21 cellular contexts compared by ENCODE assay signal in the genomic region with DNA sequence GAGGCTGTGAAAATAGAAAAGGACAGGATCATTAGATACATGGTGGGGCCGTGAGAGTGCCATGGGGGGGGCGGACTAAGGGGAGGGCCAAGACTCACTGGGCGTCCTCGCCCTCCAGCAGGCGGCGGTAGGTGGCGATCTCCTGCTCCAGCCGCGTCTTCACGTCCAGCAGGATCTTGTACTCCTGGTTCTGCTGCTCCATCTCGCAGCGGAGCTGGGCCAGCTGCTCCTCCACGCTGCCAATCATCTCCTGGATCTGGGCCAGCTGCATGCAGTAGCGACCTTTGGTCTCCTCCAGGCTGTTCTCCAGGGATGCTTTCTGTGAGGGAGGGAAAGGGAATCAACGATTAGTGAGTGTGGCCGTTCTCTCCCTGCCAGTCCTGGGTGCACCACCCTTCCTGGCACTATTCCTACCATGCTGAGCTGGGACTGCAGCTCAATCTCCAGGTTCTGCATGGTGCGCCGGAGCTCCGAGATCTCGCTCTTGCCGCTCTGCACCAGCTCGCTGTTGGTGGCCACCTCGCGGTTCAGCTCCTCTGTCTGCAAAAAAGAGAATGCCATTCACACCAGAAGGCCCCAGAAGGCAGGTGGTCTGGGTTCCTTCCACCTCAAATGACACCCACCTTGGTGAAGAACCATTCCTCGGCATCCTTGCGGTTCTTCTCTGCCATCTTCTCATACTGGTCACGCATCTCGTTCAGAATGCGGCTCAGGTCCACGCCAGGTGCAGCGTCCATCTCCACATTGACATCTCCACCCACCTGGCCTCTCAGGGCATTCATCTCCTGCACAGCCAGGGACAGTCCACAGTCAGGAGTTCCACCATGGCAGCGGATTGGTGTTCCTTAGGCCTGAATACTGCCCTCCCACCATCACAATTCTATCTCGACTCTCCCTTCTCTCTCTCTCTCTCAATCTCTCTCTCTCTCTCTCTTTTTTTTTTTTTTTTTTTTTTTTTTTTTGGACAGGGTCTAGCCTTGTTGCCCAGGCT. TPM values are rescaled to one million over a fixed set of nuclear protein-coding genes. Genes with fewer than 3 reads are reported as not detected.
DNase-seq lines count a peak whose midpoint lies in the region; ATAC-seq, FAIRE-seq and TF ChIP-seq lines count a peak whose summit lies in the region.
"Had no signal": no experiment of that assay in that cellular context is flagged by ENCODE, and none has a peak within 500 bp of the region (broad histone marks: within the 10 kb centered on the region; RNA-seq: fewer than 3 reads in every experiment).

No MANE protein-coding gene starts in this region.

- H3K36me3 ChIP-seq in HEK293 (ENCODE audit: control insufficient read depth in 2 of 2, insufficient read depth in 1 of 2, low read length in 2 of 2) = no peaks in the 10 kb centered on the region
- no peaks in the 10 kb centered on the region for H3K36me3 ChIP-seq in Peyer's patch
- no peaks in the 10 kb centered on the region for H3K36me3 ChIP-seq in small intestine (ENCODE audit: control insufficient read depth in 2 of 2, insufficient read depth in 2 of 2, low read length in 2 of 2)
- no peaks in the 10 kb centered on the region for H3K36me3 ChIP-seq in spleen
- H3K36me3 ChIP-seq: BLaER1, left ventricle myocardium inferior had no signal

- H3K4me1 ChIP-seq in HEK293 (ENCODE audit: control insufficient read depth, insufficient read depth, low read length) (no peaks in the 10 kb centered on the region; the same call in 1 of the 2 replicates), Peyer's patch (peaks cover 0 to 16% (median 0%) of the 10 kb centered on the region in 4 donors), small intestine (ENCODE audit: control insufficient read depth in 2 of 2, insufficient read depth in 1 of 2, low read depth in 1 of 2, low read length in 1 of 2) (peaks cover 0 to 2% of the 10 kb centered on the region in 2 donors), spleen (peaks cover 0 to 9% (median 2%) of the 10 kb centered on the region in 6 donors)
- H3K4me1 ChIP-seq: BLaER1, left ventricle myocardium inferior had no signal

- CTCF ChIA-PET in HEK293 (lab: Yijun Ruan, JAX) = interaction anchor here (1.6 to 3.2 kb wide), 4 partner anchors 12 to 79 kb away, joined by 6 to 40 read pairs (median 9); no protein-coding TSS in a partner anchor

- TF ChIP-seq POLR2A in Peyer's patch (IDR thresholded peaks at IDR 0.05) = peak in 1 of 2 donors; percentile 16
- no peak for TF ChIP-seq POLR2A in spleen (IDR thresholded peaks at IDR 0.05)

- POLR2A ChIA-PET in HEK293 (lab: Yijun Ruan, JAX) = no interaction called here

- no peak overlapping the region for H3K27ac Mint-ChIP-seq in stimulated activated naive B cell treated with anti-CD40 and anti-IgM and Interleukin-4, amounts not matched to agents 10 μg/mL and 1 μg/mL and 100 μg/mL, for 72 hours

- H3K36me3 Mint-ChIP-seq in stimulated activated naive B cell treated with anti-CD40 and anti-IgM and Interleukin-4, amounts not matched to agents 10 μg/mL and 1 μg/mL and 100 μg/mL, for 72 hours = no peaks in the 10 kb centered on the region

- no peaks in the 10 kb centered on the region for H3K9me3 Mint-ChIP-seq in stimulated activated naive B cell treated with anti-CD40 and anti-IgM and Interleukin-4, amounts not matched to agents 10 μg/mL and 1 μg/mL and 100 μg/mL, for 72 hours

- intact Hi-C loops in spleen (cut with DNase I; ENCODE audit: low total_unique reads) = no loop called here

- no peak for TF ChIP-seq CTCF in HEK293 (tag by site-specific recombination; IDR thresholded peaks at IDR 0.05)
- peak in 4 of 6 experiments; percentile 13 to 56 (median 50) for TF ChIP-seq CTCF in Peyer's patch (IDR thresholded peaks at IDR 0.05)
- no peak for TF ChIP-seq CTCF in spleen (IDR thresholded peaks at IDR 0.05 in 8 of 11, conservative IDR thresholded peaks at IDR 0.05 in 3 of 11)

- no peaks in the 10 kb centered on the region for H3K9me3 ChIP-seq in HEK293 (ENCODE audit: control insufficient read depth, insufficient read depth, low read depth, low read length)
- H3K9me3 ChIP-seq in Peyer's patch = no peaks in the 10 kb centered on the region
- H3K9me3 ChIP-seq in small intestine (ENCODE audit: control insufficient read depth, low read depth) = no peaks in the 10 kb centered on the region
- no peaks in the 10 kb centered on the region for H3K9me3 ChIP-seq in spleen
- H3K9me3 ChIP-seq: BLaER1, left ventricle myocardium inferior had no signal

- H3K27me3 ChIP-seq in Peyer's patch = no peaks in the 10 kb centered on the region
- H3K27me3 ChIP-seq in small intestine (ENCODE audit: control insufficient read depth in 2 of 2, insufficient read depth in 2 of 2, low read length in 2 of 2) = no peaks in the 10 kb centered on the region
- H3K27me3 ChIP-seq in spleen (replicated peaks in 1 of 7) = peaks cover 0 to 51% (median 0%) of the 10 kb centered on the region in 7 donors
- H3K27me3 ChIP-seq: BLaER1 had no signal

- H3K27ac ChIP-seq in HEK293 (ENCODE audit: extremely low read depth, low read depth, low read length) = no peak overlapping the region
- H3K27ac ChIP-seq in Peyer's patch = peak overlapping the region in 1 of 4 donors; percentile 42
- H3K27ac ChIP-seq in epithelial cell of prostate = peak overlapping the region; percentile 98
- no peak overlapping the region for H3K27ac ChIP-seq in small intestine (ENCODE audit: low read depth in 1 of 2, low read length in 1 of 2)
- H3K27ac ChIP-seq in spleen = no peak overlapping the region
- H3K27ac ChIP-seq: BLaER1, left ventricle myocardium inferior had no signal

- 29 to 64% (median 52%) methylated on average over 33 of the region's 33 CpGs for WGBS in small intestine, 3 donors
- 80 to 91% (median 86%) methylated on average over 33 of the region's 33 CpGs for WGBS in spleen, 5 donors

- no peak for FAIRE-seq in small intestine (lab: Jason Lieb, UNC)
- FAIRE-seq: GM12892 had no signal

- no peaks in the 10 kb centered on the region for H3K4me1 Mint-ChIP-seq in stimulated activated naive B cell treated with anti-CD40 and anti-IgM and Interleukin-4, amounts not matched to agents 10 μg/mL and 1 μg/mL and 100 μg/mL, for 72 hours

- peaks cover 48 to 59% of the 10 kb centered on the region in 2 donors for H3K27me3 Mint-ChIP-seq in stimulated activated naive B cell treated with anti-CD40 and anti-IgM and Interleukin-4, amounts not matched to agents 10 μg/mL and 1 μg/mL and 100 μg/mL, for 72 hours

- no peak for ATAC-seq in stimulated activated naive B cell treated with anti-CD40 and anti-IgM and Interleukin-4, amounts not matched to agents 10 μg/mL and 1 μg/mL and 100 μg/mL, for 72 hours (replicated peaks)
- ATAC-seq in SK-N-SH treated with all-trans-retinoic acid at 6 μM for 48 hours = no peak
- ATAC-seq: esophagus mucosa, Right ventricle myocardium inferior had no signal

- peak in 2 of 3 donors; percentile 89 to 90 for DNase-seq in Peyer's patch
- DNase-seq in epithelial cell of prostate (ENCODE audit: low read depth, low spot score) = peak; percentile 27
- peak; percentile 96 for DNase-seq in small intestine
- no peak for DNase-seq in spleen
- no peak for DNase-seq in stimulated activated naive B cell treated with anti-CD40 and anti-IgM and Interleukin-4, amounts not matched to agents 10 μg/mL and 1 μg/mL and 100 μg/mL, for 72 hours
- DNase-seq: activated naive CD4-positive, alpha-beta T cell treated with Interleukin-2 at 50 U/mL for 16 hours; DMS153; Kasumi-1; left ventricle myocardium inferior; NCI-H1694; NCI-H446 treated with DMSO at 0.1 percent for 48 hours; stimulated activated CD4-positive, alpha-beta T cell treated with anti-CD3 and anti-CD28 coated beads, Interleukin-4, amount 100 ng/mL, for 24 hours; T-helper 1 cell had no signal

- no peak overlapping the region for H3K4me3 ChIP-seq in HEK293 (ENCODE audit: low read depth, low read length)
- H3K4me3 ChIP-seq in Peyer's patch = no peak overlapping the region
- H3K4me3 ChIP-seq in small intestine (ENCODE audit: low read depth in 1 of 2, low read length in 2 of 2) = no peak overlapping the region
- no peak overlapping the region for H3K4me3 ChIP-seq in spleen
- H3K4me3 ChIP-seq: BLaER1, left ventricle myocardium inferior had no signal

- H3K4me3 Mint-ChIP-seq in stimulated activated naive B cell treated with anti-CD40 and anti-IgM and Interleukin-4, amounts not matched to agents 10 μg/mL and 1 μg/mL and 100 μg/mL, for 72 hours = no peak overlapping the region

TF ChIP-seq in HEK293, 187 proteins besides CTCF, POLR2A, EP300 and RAD21:
- TF ChIP-seq ZNF596 (tag by site-specific recombination; IDR thresholded peaks at IDR 0.05) = peak; percentile 67; the same call in 1 of the 2 replicates
- TF ChIP-seq ZNF223 (tag by site-specific recombination; IDR thresholded peaks at IDR 0.05) = no peak
- TF ChIP-seq ZNF394 (tag by site-specific recombination; IDR thresholded peaks at IDR 0.05; ENCODE audit: borderline replicate concordance) = peak; percentile 35; the same call in 1 of the 2 replicates
TF ChIP-seq in HEK293: peak in this region for 2.

RNA-seq across cellular contexts. Expression of a gene that starts 3.3 kb away (rescaled TPM):
- total RNA-seq in Peyer's patch (1 to 10 TPM; 3.4 to 8.9 (median 6.3) TPM), spleen (under 1 TPM in 1 of 7 donors, not detected in 6; 0.79 TPM)
- polyA plus RNA-seq in small intestine (1 to 10 TPM in 2 of 3 donors, under 1 TPM in 1; 0.33 to 2.2 (median 1.1) TPM), spleen (under 1 TPM; 0.06 to 0.17 (median 0.16) TPM)
- total RNA-seq: dermis microvascular lymphatic vessel endothelial cell, left ventricle myocardium inferior, osteocyte, Right ventricle myocardium inferior had no signal

RNA-seq across cellular contexts. Expression of a gene that starts 11.6 kb away (rescaled TPM):
- total RNA-seq in Peyer's patch (not detected), spleen (not detected)
- polyA plus RNA-seq in small intestine (under 1 TPM in 1 of 3 donors, not detected in 2; 0.15 TPM), spleen (not detected)
- total RNA-seq: dermis microvascular lymphatic vessel endothelial cell, left ventricle myocardium inferior, Right ventricle myocardium inferior had no signal

RNA-seq across cellular contexts. Expression of a gene that starts 29.1 kb away (rescaled TPM):
- not detected for total RNA-seq in Peyer's patch
- under 1 TPM in 1 of 3 donors, not detected in 2; 0.25 TPM for polyA plus RNA-seq in small intestine
- total RNA-seq in spleen = not detected
- under 1 TPM in 2 of 3 donors, not detected in 1; 0.07 to 0.19 TPM for polyA plus RNA-seq in spleen
- total RNA-seq: dermis microvascular lymphatic vessel endothelial cell, left ventricle myocardium inferior, Right ventricle myocardium inferior had no signal

RNA-seq across cellular contexts. Expression of a gene that starts 40.9 kb away (rescaled TPM):
- total RNA-seq in Peyer's patch (1 to 10 TPM in 1 of 4 donors, not detected in 3; 2.7 TPM), spleen (1 to 10 TPM in 1 of 7 donors, not detected in 6; 1.2 TPM)
- polyA plus RNA-seq in small intestine (1 to 10 TPM in 2 of 3 donors, not detected in 1; 1.8 to 2.4 TPM), spleen (under 1 TPM in 2 of 3 donors, not detected in 1; 0.58 to 0.70 TPM)
- total RNA-seq: left ventricle myocardium inferior, Right ventricle myocardium inferior had no signal

RNA-seq across cellular contexts. Expression of a gene that starts 55.3 kb away (rescaled TPM):
- total RNA-seq in Peyer's patch (1,000 to 10,000 TPM in 3 of 4 donors, 100 to 1,000 TPM in 1; 357 to 5,327 (median 3,312) TPM), spleen (1 to 10 TPM in 3 of 7 donors, under 1 TPM in 3, not detected in 1; 0.44 to 2.8 (median 0.83) TPM)
- polyA plus RNA-seq in small intestine (1,000 to 10,000 TPM; 1,124 to 1,607 (median 1,420) TPM), spleen (1 to 10 TPM in 2 of 3 donors, under 1 TPM in 1; 0.20 to 3.9 (median 1.9) TPM)

Comparison
In these comparisons a context has a peak if more than half of its experiments do, and no peak if none do; other contexts are left out.
1. CTCF ChIP-seq: peak in Peyer's patch (4 of 6); none in HEK293 (single experiment) and spleen (0 of 11).
2. DNase-seq: peak in Peyer's patch (2 of 3), epithelial cell of prostate (single experiment) and small intestine (single experiment); none in spleen (single experiment) and stimulated activated naive B cell treated with anti-CD40 and anti-IgM and Interleukin-4, amounts not matched to agents 10 μg/mL and 1 μg/mL and 100 μg/mL, for 72 hours (single experiment).